8 cellular contexts compared by ENCODE assay signal in genomic region chr6:109356237-109356636, GRCh38.
"Had no signal": no experiment of that assay in that cellular context is flagged by ENCODE, and none has a peak within 500 bp of the region (broad histone marks: within the 10 kb centered on the region; RNA-seq: fewer than 3 reads in every experiment).

No MANE protein-coding gene starts in this region.

- DNase-seq: IMR-90, KBM-7, KG1 had no signal

- FAIRE-seq: HepG2, HTR-8/SVneo had no signal

- H3K4me2 ChIP-seq: KMS-11 had no signal

- H3K27ac ChIP-seq: HL-60, KMS-11 had no signal

- ATAC-seq: HepG2 had no signal

- H3K9ac ChIP-seq: KMS-11 had no signal

- H3K27me3 Mint-ChIP-seq: IgD-negative memory B cell had no signal
